In genomic region chr1:156740307-156740678, GRCh38 we compare ENCODE assay signal across 1 cellular context.
TF ChIP-seq lines count a peak whose summit lies in the region.

No MANE protein-coding gene starts in this region.

TF ChIP-seq in HEK293, 187 proteins besides CTCF, POLR2A, EP300 and RAD21 (continued from another document):
- TF ChIP-seq ZSCAN5A (tag by site-specific recombination; IDR thresholded peaks at IDR 0.05) (no peak), ZNF560 (tag by site-specific recombination; IDR thresholded peaks at IDR 0.05; ENCODE audit: borderline replicate concordance) (no peak), ATF2 (tag by site-specific recombination; IDR thresholded peaks at IDR 0.05; ENCODE audit: low read depth) (no peak), OVOL3 (tag by site-specific recombination; IDR thresholded peaks at IDR 0.05) (no peak), ZSCAN16 (tag by site-specific recombination; IDR thresholded peaks at IDR 0.05) (no peak), ZFP69B (tag by site-specific recombination; IDR thresholded peaks at IDR 0.05) (no peak), ZNF112 (tag by site-specific recombination; IDR thresholded peaks at IDR 0.05) (no peak), ZNF155 (tag by site-specific recombination; IDR thresholded peaks at IDR 0.05) (no peak), ZNF624 (tag by site-specific recombination; IDR thresholded peaks at IDR 0.05) (no peak), ZNF266 (tag by site-specific recombination; IDR thresholded peaks at IDR 0.05; ENCODE audit: low read depth) (no peak), ZNF146 (tag by site-specific recombination; IDR thresholded peaks at IDR 0.05) (no peak)
